Comparison of ENCODE assay signal across 9 cellular contexts in genomic region chr2:42906557-42907380, GRCh38.
DNase-seq lines count a peak whose midpoint lies in the region; ATAC-seq and TF ChIP-seq lines count a peak whose summit lies in the region.
"Had no signal": no experiment of that assay in that cellular context is flagged by ENCODE, and none has a peak within 500 bp of the region (broad histone marks: within the 10 kb centered on the region; RNA-seq: fewer than 3 reads in every experiment).

No MANE protein-coding gene starts in this region.

- H3K4me3 Mint-ChIP-seq in activated CD4-positive, alpha-beta memory T cell treated with anti-CD3 and anti-CD28 coated beads, Interleukin-2, amount 10 ng/mL, durations not matched to agents 7 days and 5 days = no peak overlapping the region
- H3K4me3 Mint-ChIP-seq: central memory CD8-positive, alpha-beta T cell had no signal

- DNase-seq in RWPE2 (ENCODE audit: low spot score) = no peak
- peak; percentile 82 for DNase-seq in Right ventricle myocardium superior
- no peak for DNase-seq in prostate gland (ENCODE audit: low spot score)
- DNase-seq in activated CD4-positive, alpha-beta memory T cell treated with anti-CD3 and anti-CD28 coated beads, Interleukin-2, amount 10 ng/mL, durations not matched to agents 7 days and 5 days = no peak
- no peak for DNase-seq in cerebellar nuclear complex (lab: John Stamatoyannopoulos, UW)
- no peak for DNase-seq in activated CD4-positive, CD25-positive, alpha-beta regulatory T cell treated with anti-CD3 and anti-CD28 coated beads, Interleukin-2, amount 50 U/mL, for 72 hours
- DNase-seq in LoVo (ENCODE audit: low spot score) = no peak

- H3K27me3 ChIP-seq in RWPE2 (ENCODE audit: insufficient read depth, poor library complexity, severe bottlenecking) (no peaks in the 10 kb centered on the region), prostate gland (replicated peaks; ENCODE audit: insufficient read depth) (peaks cover 2% of the 10 kb centered on the region)

- no peaks in the 10 kb centered on the region for H3K9me3 Mint-ChIP-seq in activated CD4-positive, alpha-beta memory T cell treated with anti-CD3 and anti-CD28 coated beads, Interleukin-2, amount 10 ng/mL, durations not matched to agents 7 days and 5 days
- H3K9me3 Mint-ChIP-seq: central memory CD8-positive, alpha-beta T cell had no signal

- H3K36me3 ChIP-seq in RWPE2 (ENCODE audit: low read depth) = no peaks in the 10 kb centered on the region
- H3K36me3 ChIP-seq in prostate gland = no peaks in the 10 kb centered on the region

- intact Hi-C loops in Right ventricle myocardium superior (cut with DNase I) (no loop called here), prostate gland (cut with DNase I) (no loop called here)

- POLR2A ChIA-PET in activated CD4-positive, alpha-beta memory T cell treated with anti-CD3 and anti-CD28 coated beads, Interleukin-2, amount 10 ng/mL, durations not matched to agents 7 days and 5 days (lab: Charles Lee) = no interaction called here

- CTCF ChIA-PET in activated CD4-positive, alpha-beta memory T cell treated with anti-CD3 and anti-CD28 coated beads, Interleukin-2, amount 10 ng/mL, durations not matched to agents 7 days and 5 days (lab: Charles Lee) = no interaction called here

- 11% methylated on average over 15 of the region's 15 CpGs for WGBS in prostate gland

- no peak overlapping the region for H3K27ac Mint-ChIP-seq in activated CD4-positive, alpha-beta memory T cell treated with anti-CD3 and anti-CD28 coated beads, Interleukin-2, amount 10 ng/mL, durations not matched to agents 7 days and 5 days

- no peak for TF ChIP-seq POLR2A in prostate gland (IDR thresholded peaks at IDR 0.05)

- H3K27ac ChIP-seq in RWPE2 (ENCODE audit: poor library complexity, severe bottlenecking) (no peak overlapping the region), prostate gland (peak overlapping the region; percentile 66 to 72)

- ATAC-seq in GM18868 (IDR thresholded peaks at IDR 0.05; ENCODE audit: unreplicated experiment) (peak; percentile 59), RWPE2 (ENCODE audit: low read depth) (peak; percentile 50), Right ventricle myocardium superior (ENCODE audit: poor library complexity) (peak; percentile 59)

- H3K27me3 Mint-ChIP-seq in activated CD4-positive, alpha-beta memory T cell treated with anti-CD3 and anti-CD28 coated beads, Interleukin-2, amount 10 ng/mL, durations not matched to agents 7 days and 5 days = peaks cover 12% of the 10 kb centered on the region

- peaks cover 9% of the 10 kb centered on the region for H3K4me1 ChIP-seq in RWPE2 (ENCODE audit: insufficient read depth, poor library complexity, severe bottlenecking)
- peaks cover 7% of the 10 kb centered on the region for H3K4me1 ChIP-seq in prostate gland (replicated peaks)

- no peaks in the 10 kb centered on the region for H3K36me3 Mint-ChIP-seq in activated CD4-positive, alpha-beta memory T cell treated with anti-CD3 and anti-CD28 coated beads, Interleukin-2, amount 10 ng/mL, durations not matched to agents 7 days and 5 days (ENCODE audit: low read depth)

- no peaks in the 10 kb centered on the region for H3K4me1 Mint-ChIP-seq in activated CD4-positive, alpha-beta memory T cell treated with anti-CD3 and anti-CD28 coated beads, Interleukin-2, amount 10 ng/mL, durations not matched to agents 7 days and 5 days
- H3K4me1 Mint-ChIP-seq: central memory CD8-positive, alpha-beta T cell had no signal

- no peak overlapping the region for H3K4me3 ChIP-seq in RWPE2 (ENCODE audit: severe bottlenecking)
- H3K4me3 ChIP-seq in prostate gland = no peak overlapping the region

- no peak for TF ChIP-seq CTCF in RWPE2 (IDR thresholded peaks at IDR 0.05; ENCODE audit: poor library complexity, severe bottlenecking)
- peak in 1 of 4 experiments; percentile 14 for TF ChIP-seq CTCF in prostate gland (IDR thresholded peaks at IDR 0.05)

- H3K9me3 ChIP-seq in RWPE2 (ENCODE audit: severe bottlenecking) (no peaks in the 10 kb centered on the region), prostate gland (no peaks in the 10 kb centered on the region)
